In the genomic region with DNA sequence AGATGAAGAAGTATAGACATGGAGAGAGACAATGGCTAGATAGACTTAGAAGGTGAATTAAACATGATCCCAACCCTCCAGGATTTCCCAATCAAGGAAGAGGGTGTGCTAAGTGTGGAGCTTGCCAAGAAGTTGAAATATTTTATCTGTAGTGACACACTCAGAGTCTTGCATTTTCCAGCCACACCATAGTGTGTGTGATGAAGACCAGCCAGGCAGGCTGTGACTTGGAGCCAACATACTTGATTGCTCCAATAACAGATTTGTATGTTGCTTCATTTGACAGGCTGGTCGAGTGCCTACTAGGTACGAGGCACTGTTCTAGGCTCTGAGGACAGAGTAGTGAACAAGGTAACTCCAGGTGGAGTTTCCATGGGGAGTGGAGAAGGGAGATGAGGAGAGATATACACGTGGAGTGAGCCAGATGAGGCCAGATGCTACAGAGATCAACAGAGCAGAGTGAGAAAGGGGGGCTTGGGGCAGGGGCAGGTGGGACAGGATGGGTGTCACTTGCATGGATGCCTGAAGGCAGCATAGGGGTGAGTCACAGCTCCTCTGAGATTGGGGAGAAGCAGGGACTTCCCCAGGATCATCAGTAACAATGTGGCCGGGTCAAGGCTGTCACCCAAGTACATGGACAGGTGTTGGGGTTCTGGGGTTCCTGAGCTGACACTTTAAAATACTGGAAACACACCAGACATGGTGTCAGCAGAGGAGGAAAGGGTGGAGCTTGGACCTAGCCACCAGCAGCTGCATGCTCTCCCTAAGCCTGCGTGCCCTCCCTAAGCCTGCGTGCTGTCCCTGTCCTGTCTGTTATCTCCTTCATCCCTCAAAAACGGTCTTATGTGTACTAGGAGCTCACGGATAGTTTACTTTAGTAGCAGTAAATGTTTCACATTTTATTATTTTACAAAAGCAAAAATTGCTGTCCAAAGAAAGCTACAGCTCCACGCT, we compare ENCODE assay signal across 9 cellular contexts. TPM values are rescaled to one million over a fixed set of nuclear protein-coding genes. Genes with fewer than 3 reads are reported as not detected.
A peak's percentile ranks its signal among the peaks of the same experiment; 100 is the strongest.
DNase-seq lines count a peak whose midpoint lies in the region; ATAC-seq and TF ChIP-seq lines count a peak whose summit lies in the region.
"Had no signal": no experiment of that assay in that cellular context is flagged by ENCODE, and none has a peak within 500 bp of the region (broad histone marks: within the 10 kb centered on the region; RNA-seq: fewer than 3 reads in every experiment).

No MANE protein-coding gene starts in this region.

- intact Hi-C loops in posterior vena cava (cut with DNase I), result no loop called here

- TF ChIP-seq CTCF in foreskin fibroblast (IDR thresholded peaks at IDR 0.05; ENCODE audit: low read depth, low read length), result no peak

- peak; percentile 46 for DNase-seq in EH (ENCODE audit: low read depth)
- peak; percentile 39 for DNase-seq in RPMI7951 (ENCODE audit: low read depth)
- DNase-seq in foreskin fibroblast, result peak; percentile 37 to 49
- peak; percentile 31 for DNase-seq in posterior vena cava (ENCODE audit: low spot score)
- DNase-seq in NCI-H1105 (lab: John Stamatoyannopoulos, UW), result no peak
- DNase-seq: NCI-H187 treated with DMSO at 0.1 percent for 48 hours, T1000 had no signal

- ATAC-seq in GM19023 (IDR thresholded peaks at IDR 0.05; ENCODE audit: unreplicated experiment) (no peak), HG03460 (IDR thresholded peaks at IDR 0.05; ENCODE audit: unreplicated experiment) (no peak)

- no peak overlapping the region for H3K4me3 ChIP-seq in foreskin fibroblast (ENCODE audit: low read depth in 1 of 2, low read length in 2 of 2)

RNA-seq across cellular contexts. Expression of a gene that starts 23.6 kb away (rescaled TPM):
- 1.2 and 1.7 TPM in 2 replicates for total RNA-seq in RPMI7951 (2014; rRNA removed; shearing (Covaris generic))
- 1 to 10 TPM; 7.5 to 8.1 TPM for total RNA-seq in posterior vena cava
